ENCODE assay signal across 8 cellular contexts in the genomic region with DNA sequence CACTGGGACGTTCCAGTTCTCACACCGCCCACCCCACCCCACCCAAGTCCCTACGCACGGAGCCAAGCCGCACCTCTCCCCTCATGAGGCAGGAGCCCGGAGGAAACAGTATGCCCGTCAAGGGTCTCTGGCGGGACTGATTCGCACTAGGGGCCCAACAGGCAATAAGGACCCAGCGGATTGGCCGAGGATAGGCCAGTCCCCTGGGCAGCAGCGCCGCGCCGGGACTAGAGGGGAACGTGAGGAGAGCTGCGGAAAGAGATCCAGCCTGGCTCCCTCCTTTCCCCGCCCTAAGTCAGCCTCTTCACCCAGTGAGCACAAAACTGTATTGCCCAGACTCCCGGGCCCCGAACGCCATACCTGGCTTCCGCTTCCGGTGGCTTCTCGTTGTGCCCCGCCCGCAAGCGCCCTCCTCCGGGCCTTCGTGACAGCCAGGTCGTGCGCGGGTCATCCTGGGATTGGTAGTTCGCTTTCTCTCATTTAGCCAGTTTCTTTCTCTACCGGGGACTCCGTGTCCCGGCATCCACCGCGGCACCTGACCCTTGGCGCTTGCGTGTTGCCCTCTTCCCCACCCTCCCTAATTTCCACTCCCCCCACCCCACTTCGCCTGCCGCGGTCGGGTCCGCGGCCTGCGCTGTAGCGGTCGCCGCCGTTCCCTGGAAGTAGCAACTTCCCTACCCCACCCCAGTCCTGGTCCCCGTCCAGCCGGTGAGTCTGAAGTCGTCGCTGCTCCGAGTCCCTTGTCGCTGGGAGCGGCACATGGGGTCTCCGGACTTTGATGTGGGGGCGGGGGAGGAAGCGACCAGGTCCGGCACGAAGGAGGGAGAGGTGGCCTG. TPM values are rescaled to one million over a fixed set of nuclear protein-coding genes. Genes with fewer than 3 reads are reported as not detected.
DNase-seq lines count a peak whose midpoint lies in the region; ATAC-seq and TF ChIP-seq lines count a peak whose summit lies in the region.

Gene CSNK2B (plus strand): TSS at position 580 of the 836 bp plus-strand sequence. CDS start 752 bp downstream, outside the sequence.

- H3K9me3 ChIP-seq in esophagus (ENCODE audit: control insufficient read depth in 2 of 2, insufficient read depth in 1 of 2, low read depth in 1 of 2, low read length in 1 of 2), result no peaks in the 10 kb centered on the region
- H3K9me3 ChIP-seq in muscle layer of duodenum (ENCODE audit: control insufficient read depth in 1 of 2, low read length in 2 of 2), result no peaks in the 10 kb centered on the region

- no peaks in the 10 kb centered on the region for H3K9me3 Mint-ChIP-seq in activated T-cell treated with anti-CD3 and anti-CD28 coated beads, Interleukin-2, amount 50 U/mL, for 24 hours

- H3K4me3 Mint-ChIP-seq in activated T-cell treated with anti-CD3 and anti-CD28 coated beads, Interleukin-2, amount 50 U/mL, for 24 hours, result peak within 1 kb of the TSS; percentile 89

- no peaks in the 10 kb centered on the region for H3K27me3 ChIP-seq in esophagus (ENCODE audit: control insufficient read depth in 1 of 2, insufficient read depth in 2 of 2, low read length in 2 of 2)
- H3K27me3 ChIP-seq in muscle layer of duodenum (ENCODE audit: low read depth, low read length), result no peaks in the 10 kb centered on the region

- WGBS in esophagus, 2 donors, result 0% methylated on average over 63 of the region's 63 CpGs

- ATAC-seq in GM21717 (IDR thresholded peaks at IDR 0.05; ENCODE audit: unreplicated experiment), result peak; percentile 65

- peaks cover 74% of the 10 kb centered on the region for H3K4me1 Mint-ChIP-seq in activated T-cell treated with anti-CD3 and anti-CD28 coated beads, Interleukin-2, amount 50 U/mL, for 24 hours (ENCODE audit: low read depth)

- H3K4me3 ChIP-seq in esophagus (ENCODE audit: low read depth in 1 of 2, low read length in 2 of 2) (peak within 1 kb of the TSS; percentile 95 to 98), muscle layer of duodenum (ENCODE audit: low read depth in 1 of 2, low read length in 2 of 2) (peak within 1 kb of the TSS; percentile 83 to 94)

- H3K27ac Mint-ChIP-seq in activated T-cell treated with anti-CD3 and anti-CD28 coated beads, Interleukin-2, amount 50 U/mL, for 24 hours, result peak within 1 kb of the TSS; percentile 97

- DNase-seq in DMS53 (lab: John Stamatoyannopoulos, UW) (peak; percentile 99), KBM-7 (peak; percentile 99)
- peak; percentile 97 for DNase-seq in activated T-cell treated with anti-CD3 and anti-CD28 coated beads, Interleukin-2, amount 50 U/mL, for 24 hours
- DNase-seq in stimulated activated CD8-positive, alpha-beta memory T cell treated with anti-CD3 and anti-CD28 coated beads, Interleukin-7, amount 100 ng/mL, for 4 hours (ENCODE audit: low read depth in 2 of 2), result peak; percentile 98

- H3K4me1 ChIP-seq in esophagus (ENCODE audit: control insufficient read depth in 2 of 2, insufficient read depth in 2 of 2, low read length in 1 of 2), result peaks cover 5 to 15% of the 10 kb centered on the region in 2 donors
- H3K4me1 ChIP-seq in muscle layer of duodenum (ENCODE audit: control insufficient read depth in 1 of 2, insufficient read depth in 2 of 2, low read length in 2 of 2), result peaks cover 6 to 44% of the 10 kb centered on the region in 2 donors

- in situ Hi-C loops in KBM-7 (cut with MboI; ENCODE audit: low pct_unique_long_range_greater_than_20kb, low sequenced_read_pairs), result no loop called here

- H3K27ac ChIP-seq in esophagus (ENCODE audit: low read depth in 2 of 2, low read length in 1 of 2) (peak within 1 kb of the TSS; percentile 99 to 100), muscle layer of duodenum (ENCODE audit: low read length) (peak within 1 kb of the TSS; percentile 98)

- peaks cover 100% of the 10 kb centered on the region for H3K36me3 Mint-ChIP-seq in activated T-cell treated with anti-CD3 and anti-CD28 coated beads, Interleukin-2, amount 50 U/mL, for 24 hours (ENCODE audit: low read depth)

- H3K36me3 ChIP-seq in esophagus (ENCODE audit: control insufficient read depth in 2 of 2, insufficient read depth in 2 of 2, low read length in 1 of 2), result peaks cover 23 to 33% of the 10 kb centered on the region in 2 donors
- H3K36me3 ChIP-seq in muscle layer of duodenum (ENCODE audit: control insufficient read depth in 1 of 2, insufficient read depth in 2 of 2, low read length in 2 of 2), result peaks cover 39 to 56% of the 10 kb centered on the region in 2 donors

- H3K27me3 Mint-ChIP-seq in activated T-cell treated with anti-CD3 and anti-CD28 coated beads, Interleukin-2, amount 50 U/mL, for 24 hours, result no peaks in the 10 kb centered on the region

TF ChIP-seq in PFSK-1, 5 proteins besides CTCF, POLR2A, EP300 and RAD21:
- TF ChIP-seq TAF1 (IDR thresholded peaks at IDR 0.05; ENCODE audit: borderline replicate concordance, insufficient read depth, low read length) (peak; percentile 79), POLR2AphosphoS5 (IDR thresholded peaks at IDR 0.05; ENCODE audit: low read depth, low read length) (peak; percentile 83), FOXP2 (optimal IDR thresholded peaks at IDR 0.05; ENCODE audit: borderline replicate concordance, extremely low read depth, extremely low read length, insufficient read depth) (peak; percentile 9), SIN3A (IDR thresholded peaks at IDR 0.05; ENCODE audit: borderline replicate concordance, insufficient read depth, low read length) (peak; percentile 86; the same call in 1 of the 2 replicates), REST (IDR thresholded peaks at IDR 0.05; ENCODE audit: insufficient read depth in 1 of 2, low read depth in 2 of 2, low read length in 2 of 2) (0 out of 4 replicates have a peak, but pooled peaks of 1 of the 2 experiments have one; percentile 21)

RNA-seq across cellular contexts. Expression of gene CSNK2B, which starts in this region (rescaled TPM):
- 283 TPM for polyA plus RNA-seq in PFSK-1 (2012; ENCODE audit: insufficient read length, low read depth)
- 100 to 1,000 TPM; 140 to 187 TPM for polyA plus RNA-seq in esophagus

Comparison
In these comparisons a context has a peak if more than half of its experiments do, and no peak if none do; other contexts are left out.
1. Peak in every context shown above with its lines: DNase-seq, ATAC-seq, H3K4me3 ChIP-seq and H3K27ac ChIP-seq.